ENCODE assay signal across 22 cellular contexts in genomic region chr2:101858246-101858645, GRCh38.
DNase-seq lines count a peak whose midpoint lies in the region; ATAC-seq, FAIRE-seq and TF ChIP-seq lines count a peak whose summit lies in the region.
"Had no signal": no experiment of that assay in that cellular context is flagged by ENCODE, and none has a peak within 500 bp of the region (broad histone marks: within the 10 kb centered on the region; RNA-seq: fewer than 3 reads in every experiment).

No MANE protein-coding gene starts in this region.

- CTCF ChIA-PET in CD4-positive, alpha-beta memory T cell (lab: Charles Lee; ENCODE audit: partially characterized antibody): interaction anchor here (1.4 to 1.7 kb wide), 2 partner anchors 36 to 439 kb away, joined by 3 to 5 read pairs; no protein-coding TSS in a partner anchor
- CTCF ChIA-PET in mammary epithelial cell (lab: Charles Lee; ENCODE audit: low non-redundant PET): interaction anchor here (0.7 kb wide), 1 partner anchor 247 kb away, joined by 5 read pairs; no protein-coding TSS in a partner anchor

- ATAC-seq in memory B cell (ENCODE audit: low read depth): no peak
- ATAC-seq: left colon, SK-N-SH treated with all-trans-retinoic acid at 6 μM for 48 hours had no signal

- BruUV-seq in mammary epithelial cell (replicated peaks; lab: Mats Ljungman, UMichigan): no TSS peak

- no peaks in the 10 kb centered on the region for H3K9me3 ChIP-seq in CD4-positive, alpha-beta memory T cell (ENCODE audit: control insufficient read depth in 1 of 2, low read length in 2 of 2)
- no peaks in the 10 kb centered on the region for H3K9me3 ChIP-seq in mammary epithelial cell (replicated peaks; ENCODE audit: insufficient read depth, low read length)
- H3K9me3 ChIP-seq in colonic mucosa: no peaks in the 10 kb centered on the region

- intact Hi-C loops in CD4-positive, alpha-beta memory T cell (cut with micrococcal nuclease): no loop called here
- intact Hi-C loops in mammary epithelial cell (cut with micrococcal nuclease): no loop called here
- intact Hi-C loops in colonic mucosa (cut with DNase I): no loop called here

- peak overlapping the region; percentile 41 for H3K4me2 ChIP-seq in mammary epithelial cell (ENCODE audit: insufficient read depth, low read depth, low read length)

- no peaks in the 10 kb centered on the region for H4K20me1 ChIP-seq in mammary epithelial cell (ENCODE audit: insufficient read depth, low read length)

- H3K27me3 ChIP-seq in CD4-positive, alpha-beta memory T cell (ENCODE audit: insufficient read depth, low read length): no peaks in the 10 kb centered on the region
- H3K27me3 ChIP-seq in mammary epithelial cell (ENCODE audit: insufficient read depth, low read length): no peaks in the 10 kb centered on the region
- H3K27me3 ChIP-seq in colonic mucosa: no peaks in the 10 kb centered on the region

- TF ChIP-seq CTCF in mammary epithelial cell (conservative IDR thresholded peaks at IDR 0.05 in 1 of 2, IDR thresholded peaks at IDR 0.05 in 1 of 2; ENCODE audit: extremely low read depth in 1 of 2, insufficient read depth in 1 of 2, low read depth in 1 of 2, low read length in 2 of 2): no peak
- no peak for TF ChIP-seq CTCF in colonic mucosa (IDR thresholded peaks at IDR 0.05)

- H3K79me2 ChIP-seq in mammary epithelial cell (ENCODE audit: insufficient read depth, low read length): peaks cover 73% of the 10 kb centered on the region
- H3K79me2 ChIP-seq: parathyroid adenoma had no signal

- dilution Hi-C loops in mammary epithelial cell (cut with HindIII; ENCODE audit: low sequenced_read_pairs): no loop called here

- POLR2A ChIA-PET in CD4-positive, alpha-beta memory T cell (lab: Charles Lee; ENCODE audit: partially characterized antibody): no interaction called here

- H3K4me3 Mint-ChIP-seq in CD4-positive, alpha-beta memory T cell: no peak overlapping the region
- H3K4me3 Mint-ChIP-seq in memory B cell: no peak overlapping the region

- H3K36me3 Mint-ChIP-seq in CD4-positive, alpha-beta memory T cell: peaks cover 57 to 88% of the 10 kb centered on the region in 2 donors
- peaks cover 44% of the 10 kb centered on the region for H3K36me3 Mint-ChIP-seq in memory B cell

- H3K9ac ChIP-seq in mammary epithelial cell (ENCODE audit: insufficient read depth, low read length) (peak overlapping the region; percentile 40), colonic mucosa (ENCODE audit: low read depth in 2 of 2, low read length in 2 of 2) (no peak overlapping the region)
- H3K9ac ChIP-seq: parathyroid adenoma had no signal

- peaks cover 2 to 24% (median 6%) of the 10 kb centered on the region in 4 donors for H3K4me1 Mint-ChIP-seq in CD4-positive, alpha-beta memory T cell
- H3K4me1 Mint-ChIP-seq in memory B cell: peaks cover 4% of the 10 kb centered on the region

- FAIRE-seq in RCC 7860 (lab: Jason Lieb, UNC): no peak
- FAIRE-seq: GM12891, small intestine had no signal

- H3K9me3 Mint-ChIP-seq in CD4-positive, alpha-beta memory T cell: no peaks in the 10 kb centered on the region
- H3K9me3 Mint-ChIP-seq in memory B cell: no peaks in the 10 kb centered on the region

- no peaks in the 10 kb centered on the region for H3K27me3 Mint-ChIP-seq in CD4-positive, alpha-beta memory T cell
- no peaks in the 10 kb centered on the region for H3K27me3 Mint-ChIP-seq in memory B cell

- no peak overlapping the region for H2AFZ ChIP-seq in mammary epithelial cell (ENCODE audit: low read depth, low read length)
- H2AFZ ChIP-seq: parathyroid adenoma had no signal

- peaks cover 56% of the 10 kb centered on the region for H3K36me3 ChIP-seq in CD4-positive, alpha-beta memory T cell (ENCODE audit: insufficient read depth, low read length)
- H3K36me3 ChIP-seq in mammary epithelial cell (ENCODE audit: insufficient read depth, low read length) (peaks cover 41% of the 10 kb centered on the region), colonic mucosa (no peaks in the 10 kb centered on the region)

- H3K27ac Mint-ChIP-seq in CD4-positive, alpha-beta memory T cell: peak overlapping the region in 5 of 7 donors; percentile 8 to 87 (median 53)
- H3K27ac Mint-ChIP-seq in memory B cell: peak overlapping the region; percentile 72

- no peak overlapping the region for H3K27ac ChIP-seq in CD4-positive, alpha-beta memory T cell (ENCODE audit: low read depth, low read length)
- peak overlapping the region; percentile 70 for H3K27ac ChIP-seq in mammary epithelial cell (ENCODE audit: insufficient read depth, low read depth, low read length)
- H3K27ac ChIP-seq in colonic mucosa: no peak overlapping the region
- H3K27ac ChIP-seq: parathyroid adenoma had no signal

- H3K4me3 ChIP-seq in CD4-positive, alpha-beta memory T cell (ENCODE audit: low read length in 2 of 2): no peak overlapping the region
- H3K4me3 ChIP-seq in mammary epithelial cell (replicated peaks in 1 of 3; ENCODE audit: insufficient read depth in 1 of 3, low read depth in 2 of 3, low read length in 3 of 3): no peak overlapping the region
- H3K4me3 ChIP-seq in colonic mucosa: no peak overlapping the region

- in situ Hi-C loops in mammary epithelial cell (cut with MboI; ENCODE audit: low sequenced_read_pairs in 2 of 2): loop anchor here in 1 of 2 donors (10.0 kb wide), 1 partner anchor 343 kb away; no protein-coding TSS in a partner anchor

- no peaks in the 10 kb centered on the region for H3K4me1 ChIP-seq in CD4-positive, alpha-beta memory T cell (ENCODE audit: insufficient read depth, low read length)
- H3K4me1 ChIP-seq in mammary epithelial cell (ENCODE audit: insufficient read depth, low read length) (peaks cover 12% of the 10 kb centered on the region), colonic mucosa (no peaks in the 10 kb centered on the region)
- H3K4me1 ChIP-seq: parathyroid adenoma had no signal

- no peak for DNase-seq in CD4-positive, alpha-beta memory T cell
- DNase-seq in HCEC 1CT (peak; percentile 25), mammary epithelial cell (peak; percentile 85), memory B cell (ENCODE audit: low spot score in 2 of 2) (no peak), colonic mucosa (no peak), RCC 7860 (ENCODE audit: low spot score) (no peak), NCI-H1105 treated with DMSO at 0.1 percent for 48 hours (lab: John Stamatoyannopoulos, UW) (no peak), activated gamma-delta T cell treated with Interleukin-2 at 50 U/mL for 16 hours (no peak)
- DNase-seq: activated T-cell treated with anti-CD3 and anti-CD28 coated beads, Interleukin-2, amount 50 U/mL, for 1 hour; amniotic stem cell; GDM1; left colon; NCI-H1048; NCI-H2171 treated with DMSO at 0.1 percent for 48 hours; NCI-H748 treated with DMSO at 0.1 percent for 48 hours; OCI-M1; small intestine; stimulated activated CD4-positive, alpha-beta T cell treated with anti-CD3 and anti-CD28 coated beads, Interleukin-4, amount 100 ng/mL, for 4 hours; stimulated activated CD8-positive, alpha-beta memory T cell treated with anti-CD3 and anti-CD28 coated beads, Interleukin-4, amount 100 ng/mL, for 48 hours had no signal

Comparison
In these comparisons a context has a peak if more than half of its experiments do, and no peak if none do; other contexts are left out.
1. DNase-seq: peak in HCEC 1CT (single experiment) and mammary epithelial cell (single experiment); none in CD4-positive, alpha-beta memory T cell (0 of 5), memory B cell (0 of 2), colonic mucosa (single experiment), RCC 7860 (single experiment), NCI-H1105 treated with DMSO at 0.1 percent for 48 hours (single experiment) and activated gamma-delta T cell treated with Interleukin-2 at 50 U/mL for 16 hours (single experiment).